ENCODE assay signal across 8 cellular contexts in genomic region chr9:100028201-100028784, GRCh38.
A peak's percentile ranks its signal among the peaks of the same experiment; 100 is the strongest.
DNase-seq lines count a peak whose midpoint lies in the region; ATAC-seq and TF ChIP-seq lines count a peak whose summit lies in the region.

No MANE protein-coding gene starts in this region.

- peaks cover 8 to 17% of the 10 kb centered on the region in 2 donors for H3K4me1 Mint-ChIP-seq in immature natural killer cell

- no peaks in the 10 kb centered on the region for H3K36me3 ChIP-seq in brain microvascular endothelial cell (replicated peaks)

- H3K4me3 Mint-ChIP-seq in immature natural killer cell = no peak overlapping the region

- no peak for DNase-seq in Right ventricle myocardium inferior (ENCODE audit: missing footprints)
- DNase-seq in cardiac septum (ENCODE audit: low spot score) = no peak
- DNase-seq in NCI-H146 (lab: John Stamatoyannopoulos, UW) = peak; percentile 42
- peak; percentile 61 for DNase-seq in UCSD-AML1 (lab: John Stamatoyannopoulos, UW; ENCODE audit: unreplicated experiment)
- peak; percentile 74 for DNase-seq in brain microvascular endothelial cell
- DNase-seq in immature natural killer cell = peak; percentile 48 to 64 (median 51)
- DNase-seq in stimulated activated CD4-positive, alpha-beta T cell treated with anti-CD3 and anti-CD28 coated beads, Interleukin-15, amount 100 ng/mL, for 24 hours = peak; percentile 75

- TF ChIP-seq CTCF in brain microvascular endothelial cell (IDR thresholded peaks at IDR 0.05; ENCODE audit: low read depth, low read length, missing control alignments) = peak; percentile 99

- ATAC-seq in Right ventricle myocardium inferior (peak; percentile 93), HG02852 (IDR thresholded peaks at IDR 0.05; ENCODE audit: unreplicated experiment) (peak; percentile 87)

- intact Hi-C loops in Right ventricle myocardium inferior (cut with DNase I) (loop anchor here (5.0 kb wide), 3 partner anchors 194 to 569 kb away; no protein-coding TSS in a partner anchor), cardiac septum (cut with DNase I) (loop anchor here (2.0 to 5.0 kb wide), 2 partner anchors 189 to 294 kb away; no protein-coding TSS in a partner anchor)

- no peaks in the 10 kb centered on the region for H3K27me3 ChIP-seq in brain microvascular endothelial cell (replicated peaks)

- no peak overlapping the region for H3K27ac ChIP-seq in brain microvascular endothelial cell

- no peaks in the 10 kb centered on the region for H3K27me3 Mint-ChIP-seq in immature natural killer cell (ENCODE audit: low read depth in 3 of 3)

- in situ Hi-C loops in brain microvascular endothelial cell (cut with HindIII; ENCODE audit: low pct_ligation_motif_present, low sequenced_read_pairs) = no loop called here

- H3K36me3 Mint-ChIP-seq in immature natural killer cell = peaks cover 0 to 3% (median 3%) of the 10 kb centered on the region in 3 donors

- H3K4me3 ChIP-seq in brain microvascular endothelial cell (ENCODE audit: low read depth, low read length) = no peak overlapping the region

- no peaks in the 10 kb centered on the region for H3K9me3 Mint-ChIP-seq in immature natural killer cell

- H3K27ac Mint-ChIP-seq in immature natural killer cell = peak overlapping the region in 3 of 6 donors; percentile 53 to 67 (median 65)

Comparison
In these comparisons a context has a peak if more than half of its experiments do, and no peak if none do; other contexts are left out.
1. DNase-seq: peak in NCI-H146 (single experiment), UCSD-AML1 (single experiment), brain microvascular endothelial cell (single experiment), immature natural killer cell (3 of 3) and stimulated activated CD4-positive, alpha-beta T cell treated with anti-CD3 and anti-CD28 coated beads, Interleukin-15, amount 100 ng/mL, for 24 hours (single experiment); none in Right ventricle myocardium inferior (single experiment) and cardiac septum (single experiment).